12 cellular contexts compared by ENCODE assay signal in the genomic region with DNA sequence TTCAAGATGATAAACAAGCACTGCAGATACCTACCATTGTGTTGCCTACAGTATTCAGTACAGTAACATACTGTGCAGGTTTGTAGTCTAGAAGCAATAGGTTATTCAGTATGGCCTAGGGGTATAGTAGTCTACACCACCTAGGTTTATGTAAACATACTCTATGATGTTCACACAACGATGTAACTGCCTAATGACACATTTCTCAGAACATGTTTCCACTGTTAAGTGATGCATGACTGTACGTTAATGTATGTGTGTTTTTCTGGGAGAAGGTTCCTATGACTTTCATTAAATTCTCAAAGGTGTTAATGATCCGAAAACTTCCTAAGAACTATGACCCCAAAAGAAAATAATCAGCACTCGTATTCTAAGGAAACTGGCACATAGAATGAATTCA.
"Had no signal": no experiment of that assay in that cellular context is flagged by ENCODE, and none has a peak within 500 bp of the region (broad histone marks: within the 10 kb centered on the region; RNA-seq: fewer than 3 reads in every experiment).

No MANE protein-coding gene starts in this region.

- ATAC-seq: left colon, natural killer cell, right cardiac atrium had no signal

- FAIRE-seq: small intestine, urothelium cell line had no signal

- DNase-seq: activated CD4-positive, alpha-beta memory T cell treated with anti-CD3 and anti-CD28 coated beads for 36 hours; activated CD4-positive, CD25-positive, alpha-beta regulatory T cell treated with anti-CD3 and anti-CD28 coated beads, Interleukin-2, amount 50 U/mL, for 72 hours; activated gamma-delta T cell; activated T-cell treated with anti-CD3 and anti-CD28 coated beads, Interleukin-2, amount 50 U/mL, for 48 hours; amygdala; left colon; natural killer cell; posterior cingulate gyrus; right cardiac atrium; small intestine; thyroid gland had no signal
